In the genomic region with DNA sequence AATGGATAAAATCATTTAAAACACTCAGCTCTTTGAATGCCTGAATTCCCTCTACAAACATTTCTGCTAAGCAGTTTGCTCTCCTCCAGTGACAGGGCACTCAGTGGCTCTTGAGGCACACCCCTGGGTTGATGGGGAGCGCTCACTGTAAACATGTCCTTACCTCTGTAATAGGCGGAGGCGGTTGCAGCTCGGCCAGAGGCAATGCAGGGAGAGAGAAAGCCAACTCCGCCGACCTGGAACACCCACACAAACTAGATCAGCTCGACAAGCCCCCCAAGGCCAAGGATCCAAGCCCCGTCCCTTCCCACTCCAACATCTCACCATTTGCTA, we compare ENCODE assay signal across 1 cellular context.
TF ChIP-seq lines count a peak whose summit lies in the region.

No MANE protein-coding gene starts in this region.

TF ChIP-seq in liver, 16 proteins besides CTCF, POLR2A, EP300 and RAD21 (continued from another document):
- TF ChIP-seq, protein P1, sequence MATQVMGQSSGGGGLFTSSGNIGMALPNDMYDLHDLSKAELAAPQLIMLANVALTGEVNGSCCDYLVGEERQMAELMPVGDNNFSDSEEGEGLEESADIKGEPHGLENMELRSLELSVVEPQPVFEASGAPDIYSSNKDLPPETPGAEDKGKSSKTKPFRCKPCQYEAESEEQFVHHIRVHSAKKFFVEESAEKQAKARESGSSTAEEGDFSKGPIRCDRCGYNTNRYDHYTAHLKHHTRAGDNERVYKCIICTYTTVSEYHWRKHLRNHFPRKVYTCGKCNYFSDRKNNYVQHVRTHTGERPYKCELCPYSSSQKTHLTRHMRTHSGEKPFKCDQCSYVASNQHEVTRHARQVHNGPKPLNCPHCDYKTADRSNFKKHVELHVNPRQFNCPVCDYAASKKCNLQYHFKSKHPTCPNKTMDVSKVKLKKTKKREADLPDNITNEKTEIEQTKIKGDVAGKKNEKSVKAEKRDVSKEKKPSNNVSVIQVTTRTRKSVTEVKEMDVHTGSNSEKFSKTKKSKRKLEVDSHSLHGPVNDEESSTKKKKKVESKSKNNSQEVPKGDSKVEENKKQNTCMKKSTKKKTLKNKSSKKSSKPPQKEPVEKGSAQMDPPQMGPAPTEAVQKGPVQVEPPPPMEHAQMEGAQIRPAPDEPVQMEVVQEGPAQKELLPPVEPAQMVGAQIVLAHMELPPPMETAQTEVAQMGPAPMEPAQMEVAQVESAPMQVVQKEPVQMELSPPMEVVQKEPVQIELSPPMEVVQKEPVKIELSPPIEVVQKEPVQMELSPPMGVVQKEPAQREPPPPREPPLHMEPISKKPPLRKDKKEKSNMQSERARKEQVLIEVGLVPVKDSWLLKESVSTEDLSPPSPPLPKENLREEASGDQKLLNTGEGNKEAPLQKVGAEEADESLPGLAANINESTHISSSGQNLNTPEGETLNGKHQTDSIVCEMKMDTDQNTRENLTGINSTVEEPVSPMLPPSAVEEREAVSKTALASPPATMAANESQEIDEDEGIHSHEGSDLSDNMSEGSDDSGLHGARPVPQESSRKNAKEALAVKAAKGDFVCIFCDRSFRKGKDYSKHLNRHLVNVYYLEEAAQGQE (IDR thresholded peaks at IDR 0.05): no peak
- TF ChIP-seq, protein P2, sequence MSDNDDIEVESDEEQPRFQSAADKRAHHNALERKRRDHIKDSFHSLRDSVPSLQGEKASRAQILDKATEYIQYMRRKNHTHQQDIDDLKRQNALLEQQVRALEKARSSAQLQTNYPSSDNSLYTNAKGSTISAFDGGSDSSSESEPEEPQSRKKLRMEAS (IDR thresholded peaks at IDR 0.05): no peak
- no peak for TF ChIP-seq GABPA (IDR thresholded peaks at IDR 0.05 in 1 of 2, conservative IDR thresholded peaks at IDR 0.05 in 1 of 2)
